In genomic region chr14:99929601-99930000, GRCh38 we compare ENCODE assay signal across 6 cellular contexts.
"Had no signal": no experiment of that assay in that cellular context is flagged by ENCODE, and none has a peak within 500 bp of the region (broad histone marks: within the 10 kb centered on the region; RNA-seq: fewer than 3 reads in every experiment).

No MANE protein-coding gene starts in this region.

- H3K9me3 ChIP-seq: HAP-1 had no signal

- ATAC-seq: GM23338, HCT116, K562 had no signal

- H3K27ac Mint-ChIP-seq: GM23338 had no signal

- H3K36me3 ChIP-seq: HAP-1 had no signal

- DNase-seq: H7, IMR-90 had no signal

- H3K4me3 Mint-ChIP-seq: GM23338 had no signal

- H3K4me2 ChIP-seq: GM23338 had no signal

- H3K4me1 ChIP-seq: HAP-1 had no signal

- H2AFZ ChIP-seq: GM23338 had no signal

- H3K4me3 ChIP-seq: GM23338, HAP-1, K562 had no signal
